In genomic region chr14:100103261-100104005, GRCh38 we compare ENCODE assay signal across 10 cellular contexts. TPM values are rescaled to one million over a fixed set of nuclear protein-coding genes. Genes with fewer than 3 reads are reported as not detected.
DNase-seq lines count a peak whose midpoint lies in the region; ATAC-seq and TF ChIP-seq lines count a peak whose summit lies in the region.
"Had no signal": no experiment of that assay in that cellular context is flagged by ENCODE, and none has a peak within 500 bp of the region (broad histone marks: within the 10 kb centered on the region; RNA-seq: fewer than 3 reads in every experiment).

No MANE protein-coding gene starts in this region.

- H3K9me3 Mint-ChIP-seq in activated CD8-positive, alpha-beta memory T cell treated with anti-CD3 and anti-CD28 coated beads, Interleukin-2, amount 10 ng/mL, durations not matched to agents 7 days and 5 days (ENCODE audit: low read depth), result no peaks in the 10 kb centered on the region

- peaks cover 77% of the 10 kb centered on the region for H3K36me3 Mint-ChIP-seq in activated CD8-positive, alpha-beta memory T cell treated with anti-CD3 and anti-CD28 coated beads, Interleukin-2, amount 10 ng/mL, durations not matched to agents 7 days and 5 days

- intact Hi-C loops in left lung (cut with DNase I) (no loop called here), transverse colon (cut with DNase I; ENCODE audit: low total_unique reads) (no loop called here)

- no peak for TF ChIP-seq EP300 in transverse colon (IDR thresholded peaks at IDR 0.05; ENCODE audit: low read depth)

- H3K27me3 Mint-ChIP-seq in activated CD8-positive, alpha-beta memory T cell treated with anti-CD3 and anti-CD28 coated beads, Interleukin-2, amount 10 ng/mL, durations not matched to agents 7 days and 5 days, result no peaks in the 10 kb centered on the region

- in situ Hi-C loops in brain microvascular endothelial cell (cut with HindIII; ENCODE audit: low pct_ligation_motif_present, low sequenced_read_pairs) (no loop called here), transverse colon (cut with MboI; ENCODE audit: low pct_ligation_motif_present in 1 of 4, low pct_unique_long_range_greater_than_20kb in 1 of 4, low sequenced_read_pairs in 3 of 4) (loop anchor here in 3 of 4 donors (10.0 to 25.0 kb wide), 2 partner anchors 116 to 119 kb away; no protein-coding TSS in a partner anchor)

- H3K4me1 ChIP-seq in left lung, result peaks cover 14 to 62% of the 10 kb centered on the region in 2 donors
- peaks cover 15 to 54% (median 25%) of the 10 kb centered on the region in 4 donors for H3K4me1 ChIP-seq in transverse colon

- H3K27ac ChIP-seq in brain microvascular endothelial cell (peak overlapping the region; percentile 1), left lung (peak overlapping the region; percentile 29 to 49), transverse colon (peak overlapping the region; percentile 41 to 71 (median 48))

- H3K4me3 Mint-ChIP-seq in activated CD8-positive, alpha-beta memory T cell treated with anti-CD3 and anti-CD28 coated beads, Interleukin-2, amount 10 ng/mL, durations not matched to agents 7 days and 5 days, result peak overlapping the region; percentile 51

- no peak overlapping the region for H3K4me3 ChIP-seq in brain microvascular endothelial cell (ENCODE audit: low read depth, low read length)
- no peak overlapping the region for H3K4me3 ChIP-seq in left lung
- H3K4me3 ChIP-seq in transverse colon, result no peak overlapping the region

- H3K27me3 ChIP-seq in brain microvascular endothelial cell (replicated peaks) (no peaks in the 10 kb centered on the region), left lung (no peaks in the 10 kb centered on the region), transverse colon (no peaks in the 10 kb centered on the region)

- DNase-seq in activated CD8-positive, alpha-beta memory T cell treated with anti-CD3 and anti-CD28 coated beads, Interleukin-2, amount 10 ng/mL, durations not matched to agents 7 days and 5 days, result peak; percentile 51
- DNase-seq in activated CD8-positive, alpha-beta memory T cell treated with anti-CD3 and anti-CD28 coated beads, Interleukin-2, amount 50 U/mL, for 4 hours, result no peak
- no peak for DNase-seq in brain microvascular endothelial cell
- peak in 1 of 2 donors; percentile 27 for DNase-seq in left lung
- no peak for DNase-seq in transverse colon
- no peak for DNase-seq in NCI-H2196 (lab: John Stamatoyannopoulos, UW; ENCODE audit: unreplicated experiment)
- no peak for DNase-seq in occipital lobe (lab: John Stamatoyannopoulos, UW)
- DNase-seq: foreskin melanocyte, NCI-H2107 had no signal

- peak overlapping the region; percentile 82 for H3K27ac Mint-ChIP-seq in activated CD8-positive, alpha-beta memory T cell treated with anti-CD3 and anti-CD28 coated beads, Interleukin-2, amount 10 ng/mL, durations not matched to agents 7 days and 5 days

- H3K36me3 ChIP-seq in brain microvascular endothelial cell (replicated peaks), result no peaks in the 10 kb centered on the region
- H3K36me3 ChIP-seq in left lung, result peaks cover 0 to 3% of the 10 kb centered on the region in 2 donors
- no peaks in the 10 kb centered on the region for H3K36me3 ChIP-seq in transverse colon

- TF ChIP-seq POLR2A in transverse colon (IDR thresholded peaks at IDR 0.05), result no peak

- WGBS in transverse colon (ENCODE audit: low coverage in 1 of 2), 2 donors, result 66 to 71% methylated on average over 3 to 10 of the region's 10 CpGs

- no peak for TF ChIP-seq CTCF in brain microvascular endothelial cell (IDR thresholded peaks at IDR 0.05; ENCODE audit: low read depth, low read length, missing control alignments)
- TF ChIP-seq CTCF in left lung (IDR thresholded peaks at IDR 0.05), result no peak
- no peak for TF ChIP-seq CTCF in transverse colon (IDR thresholded peaks at IDR 0.05)

- CTCF ChIA-PET in activated CD8-positive, alpha-beta memory T cell treated with anti-CD3 and anti-CD28 coated beads, Interleukin-2, amount 10 ng/mL, durations not matched to agents 7 days and 5 days (lab: Charles Lee), result interaction anchor here (0.8 to 24.4 kb wide), 10 partner anchors 8 to 274 kb away, joined by 3 to 607 read pairs (median 4); partner anchors contain the start of gene EVL

- H3K9me3 ChIP-seq in left lung (no peaks in the 10 kb centered on the region), transverse colon (no peaks in the 10 kb centered on the region)

- peak; percentile 5 for ATAC-seq in activated CD8-positive, alpha-beta memory T cell treated with anti-CD3 and anti-CD28 coated beads, Interleukin-2, amount 10 ng/mL, durations not matched to agents 7 days and 5 days
- no peak for ATAC-seq in left lung
- ATAC-seq in GM18873 (IDR thresholded peaks at IDR 0.05; ENCODE audit: low FRiP score, unreplicated experiment), result no peak

- peaks cover 92% of the 10 kb centered on the region for H3K4me1 Mint-ChIP-seq in activated CD8-positive, alpha-beta memory T cell treated with anti-CD3 and anti-CD28 coated beads, Interleukin-2, amount 10 ng/mL, durations not matched to agents 7 days and 5 days

RNA-seq across cellular contexts. Expression of gene EVL, which starts 38.2 kb away (rescaled TPM):
- 100 to 1,000 TPM; 774 to 910 TPM for total RNA-seq in activated CD8-positive, alpha-beta memory T cell treated with anti-CD3 and anti-CD28 coated beads, Interleukin-2, amount 10 ng/mL, durations not matched to agents 7 days and 5 days
- total RNA-seq in left lung (10 to 100 TPM; 60.2 to 84.5 TPM), transverse colon (10 to 100 TPM; 22.8 to 86.4 (median 45.2) TPM), occipital lobe (76.1 TPM)

RNA-seq across cellular contexts. Expression of gene DEGS2, which starts 56.0 kb away (rescaled TPM):
- total RNA-seq in activated CD8-positive, alpha-beta memory T cell treated with anti-CD3 and anti-CD28 coated beads, Interleukin-2, amount 10 ng/mL, durations not matched to agents 7 days and 5 days, result not detected
- total RNA-seq in left lung (1 to 10 TPM; 2.0 to 7.6 TPM), transverse colon (10 to 100 TPM in 3 of 4 donors, 1 to 10 TPM in 1; 4.9 to 33.2 (median 23.7) TPM), occipital lobe (1.4 TPM)

Comparison
In these comparisons a context has a peak if more than half of its experiments do, and no peak if none do; other contexts are left out.
1. RNA of gene EVL, which starts 38.2 kb away (total RNA-seq): 774 to 910 TPM in activated CD8-positive, alpha-beta memory T cell treated with anti-CD3 and anti-CD28 coated beads, Interleukin-2, amount 10 ng/mL, durations not matched to agents 7 days and 5 days; 60.2 to 84.5 TPM in left lung, 76.1 TPM in occipital lobe (single experiment) and 22.8 to 86.4 TPM in transverse colon; every median in the first group is over 4 times any median in the second.
2. Peak in every context shown above with its lines, with median percentiles within 50 percentile points of each other: H3K27ac ChIP-seq.